In the genomic region with DNA sequence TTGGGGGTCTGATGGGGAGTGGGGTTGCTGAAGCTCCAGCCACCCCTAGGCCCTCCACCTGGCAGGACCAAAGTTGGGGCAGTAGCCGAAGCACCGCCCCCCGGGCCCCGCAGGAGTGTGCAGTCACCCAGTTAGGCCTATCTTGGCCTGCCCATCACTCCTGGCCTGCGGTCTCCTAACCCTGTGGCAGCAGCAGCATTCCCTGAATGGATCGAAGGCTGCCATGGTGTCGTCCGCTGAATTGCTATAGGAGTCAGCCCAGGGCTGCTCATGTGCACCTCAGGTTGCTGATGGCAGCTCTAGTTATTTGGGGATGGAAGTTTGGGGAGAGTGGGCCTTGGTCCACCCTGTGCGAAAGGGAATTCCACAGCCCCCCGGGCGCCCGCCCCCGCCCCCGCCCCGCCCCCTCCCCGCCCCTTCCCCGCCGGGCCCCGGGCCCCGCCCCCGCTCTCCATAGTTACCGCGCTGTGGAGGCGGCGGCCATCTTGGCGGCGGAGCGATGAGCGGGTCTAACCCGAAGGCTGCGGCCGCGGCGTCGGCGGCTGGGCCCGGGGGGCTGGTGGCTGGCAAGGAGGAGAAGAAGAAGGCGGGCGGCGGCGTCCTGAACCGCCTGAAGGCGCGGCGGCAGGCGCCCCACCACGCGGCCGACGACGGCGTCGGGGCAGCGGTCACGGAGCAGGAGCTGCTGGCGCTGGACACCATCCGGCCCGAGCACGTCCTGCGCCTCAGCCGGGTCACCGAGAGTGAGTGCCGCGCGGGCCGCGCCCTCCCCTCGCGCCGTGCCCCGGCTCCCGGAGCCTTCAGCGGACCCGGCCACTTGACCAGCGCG, we compare ENCODE assay signal across 8 cellular contexts. TPM values are rescaled to one million over a fixed set of nuclear protein-coding genes. Genes with fewer than 3 reads are reported as not detected.
DNase-seq lines count a peak whose midpoint lies in the region; ATAC-seq and TF ChIP-seq lines count a peak whose summit lies in the region.

A gene (plus strand): TSS at position 483 of the 829 bp plus-strand sequence. CDS start 17 bp downstream, at position 500.

- ATAC-seq in GM19397 (IDR thresholded peaks at IDR 0.05; ENCODE audit: unreplicated experiment), result peak; percentile 70

- H3K27me3 ChIP-seq in SJSA1 (replicated peaks) (no peaks in the 10 kb centered on the region), neutrophil (no peaks in the 10 kb centered on the region)

- H3K36me3 ChIP-seq in SJSA1 (peaks cover 26% of the 10 kb centered on the region), neutrophil (peaks cover 14% of the 10 kb centered on the region)

- H3K27ac ChIP-seq in SJSA1 (peak within 1 kb of the TSS; percentile 69), neutrophil (peak within 1 kb of the TSS; percentile 82), substantia nigra (ENCODE audit: low read depth, low read length, poor library complexity, severe bottlenecking) (peak within 1 kb of the TSS; percentile 80)

- TF ChIP-seq CTCF in neutrophil (IDR thresholded peaks at IDR 0.05), result peak; percentile 27

- H3K4me3 ChIP-seq in SJSA1, result peak within 1 kb of the TSS; percentile 99
- H3K4me3 ChIP-seq in neutrophil (ENCODE audit: low read depth in 1 of 2, low read length in 1 of 2), result peak within 1 kb of the TSS; percentile 82 to 85

- H3K4me1 ChIP-seq in SJSA1 (replicated peaks) (peaks cover 13% of the 10 kb centered on the region), neutrophil (ENCODE audit: control insufficient read depth in 1 of 2, insufficient read depth in 1 of 2, low read depth in 1 of 2, low read length in 1 of 2) (peaks cover 22 to 23% of the 10 kb centered on the region in 2 experiments)

- H3K9me3 ChIP-seq in SJSA1 (replicated peaks) (no peaks in the 10 kb centered on the region), neutrophil (no peaks in the 10 kb centered on the region)

- DNase-seq in C1 segment of cervical spinal cord (lab: John Stamatoyannopoulos, UW), result peak in 13 of 14 donors; percentile 13 to 78 (median 57)
- no peak for DNase-seq in HT1080 (ENCODE audit: low read depth)
- DNase-seq in SJSA1 (ENCODE audit: low read depth in 1 of 2, low spot score in 2 of 2), result peak; percentile 56 to 57
- DNase-seq in activated naive CD4-positive, alpha-beta T cell (lab: John Stamatoyannopoulos, UW), result peak; percentile 25 to 73 (median 50)
- peak; percentile 67 for DNase-seq in globus pallidus (ENCODE audit: low spot score)
- peak in 44 of 49 donors; percentile 12 to 87 (median 62) for DNase-seq in substantia nigra (lab: John Stamatoyannopoulos, UW)

RNA-seq across cellular contexts. Expression of the gene that starts here (rescaled TPM):
- total RNA-seq in HT1080 (2014; rRNA removed; shearing (Covaris generic)), result 11.1 and 11.2 TPM in 2 replicates
- 24.7 and 24.9 TPM in 2 replicates for polyA plus RNA-seq in HT1080 (2015; cell fraction: cytosol; rRNA removed)
- polyA plus RNA-seq in HT1080 (2015; cell fraction: nucleus; rRNA removed), result 28.1 and 34.0 TPM in 2 replicates
- 4.7 and 6.9 TPM in 2 replicates for total RNA-seq in SJSA1 (2014; rRNA removed; shearing (Covaris generic))
